ENCODE assay signal across 8 cellular contexts in the genomic region with DNA sequence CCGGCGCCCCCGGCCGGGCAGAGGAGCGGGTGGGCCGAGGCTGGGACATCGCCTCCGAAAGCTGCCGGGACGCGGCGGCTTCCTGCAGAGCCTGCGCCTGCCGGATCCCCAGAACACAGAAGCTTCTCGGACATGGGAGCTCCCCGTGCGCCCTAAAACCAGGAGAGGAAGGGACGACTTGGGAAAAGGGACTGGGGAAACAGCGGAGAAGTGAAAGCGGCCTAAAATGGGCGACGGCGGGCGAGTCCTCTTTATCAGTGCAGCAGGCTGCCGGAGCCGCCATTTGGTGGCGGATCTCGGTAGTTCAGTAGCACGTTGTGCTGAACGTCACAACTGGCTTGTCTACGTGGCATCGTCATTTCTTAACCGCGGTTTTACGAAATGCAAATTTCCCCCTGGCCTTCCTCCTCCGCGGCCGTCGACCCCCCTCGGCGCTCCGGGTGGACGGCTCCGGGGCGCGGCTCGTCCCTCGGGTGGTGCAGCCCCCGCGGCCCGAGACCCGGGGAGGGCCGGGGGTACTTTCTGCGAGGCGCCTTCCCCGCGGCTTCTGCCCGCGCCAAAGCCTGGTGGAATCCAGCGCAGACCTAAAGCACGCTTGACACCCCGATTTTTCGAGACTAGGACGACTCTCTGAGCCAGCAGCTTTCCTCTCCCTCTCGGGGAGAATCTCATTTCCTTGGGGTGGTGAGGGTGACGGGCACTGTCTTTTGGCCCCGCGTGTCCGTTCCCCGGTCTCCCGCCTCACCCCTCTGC. TPM values are rescaled to one million over a fixed set of nuclear protein-coding genes. Genes with fewer than 3 reads are reported as not detected.
DNase-seq lines count a peak whose midpoint lies in the region; ATAC-seq and TF ChIP-seq lines count a peak whose summit lies in the region.

No MANE protein-coding gene starts in this region.

- H4K20me1 ChIP-seq in fibroblast of lung (ENCODE audit: control insufficient read depth, extremely low read depth, insufficient read depth, low read length), result no peaks in the 10 kb centered on the region

- peaks cover 2 to 21% of the 10 kb centered on the region in 2 donors for H3K27me3 Mint-ChIP-seq in natural killer cell treated with Interleukin-12 subunit alpha and Interleukin-12 subunit beta and Interleukin-15 and Interleukin-18, amount 100 ng/mL, for 72 hours

- H3K4me1 Mint-ChIP-seq in natural killer cell treated with Interleukin-12 subunit alpha and Interleukin-12 subunit beta and Interleukin-15 and Interleukin-18, amount 100 ng/mL, for 72 hours (ENCODE audit: low read depth in 2 of 2), result peaks cover 25 to 46% of the 10 kb centered on the region in 2 donors

- TF ChIP-seq CTCF in fibroblast of lung (conservative IDR thresholded peaks at IDR 0.05 in 1 of 2, IDR thresholded peaks at IDR 0.05 in 1 of 2; ENCODE audit: low read depth in 1 of 2, low read length in 2 of 2) (no peak), upper lobe of left lung (IDR thresholded peaks at IDR 0.05) (peak in 4 of 6 experiments; percentile 28 to 73 (median 48))

- peaks cover 6% of the 10 kb centered on the region for H3K36me3 Mint-ChIP-seq in natural killer cell treated with Interleukin-12 subunit alpha and Interleukin-12 subunit beta and Interleukin-15 and Interleukin-18, amount 100 ng/mL, for 72 hours

- H3K4me2 ChIP-seq in fibroblast of lung (ENCODE audit: extremely low read depth, insufficient read depth, low read length), result peak overlapping the region; percentile 89

- H3K27me3 ChIP-seq in fibroblast of lung (ENCODE audit: control insufficient read depth, insufficient read depth, low read length) (peaks cover 48% of the 10 kb centered on the region), upper lobe of left lung (peaks cover 2 to 53% (median 40%) of the 10 kb centered on the region in 4 donors)

- H2AFZ ChIP-seq in fibroblast of lung (ENCODE audit: low read length), result peak overlapping the region; percentile 76

- peak overlapping the region; percentile 44 for H3K9ac ChIP-seq in fibroblast of lung (ENCODE audit: insufficient read depth, low read length)

- ATAC-seq in HG03280 (IDR thresholded peaks at IDR 0.05; ENCODE audit: unreplicated experiment) (peak; percentile 51), upper lobe of left lung (ENCODE audit: low FRiP score in 2 of 2) (peak; percentile 61 to 85), GM21367 (IDR thresholded peaks at IDR 0.05; ENCODE audit: unreplicated experiment) (no peak)
- peak; percentile 81 to 86 for ATAC-seq in natural killer cell treated with Interleukin-12 subunit alpha and Interleukin-12 subunit beta and Interleukin-15 and Interleukin-18, amount 100 ng/mL, for 72 hours

- H3K27ac ChIP-seq in fibroblast of lung (ENCODE audit: insufficient read depth, low read length), result no peak overlapping the region
- H3K27ac ChIP-seq in upper lobe of left lung, result no peak overlapping the region

- no peak for TF ChIP-seq EP300 in upper lobe of left lung (IDR thresholded peaks at IDR 0.05)

- H3K9me3 Mint-ChIP-seq in natural killer cell treated with Interleukin-12 subunit alpha and Interleukin-12 subunit beta and Interleukin-15 and Interleukin-18, amount 100 ng/mL, for 72 hours, result peaks cover 3% of the 10 kb centered on the region

- TF ChIP-seq POLR2A in GM18526 (IDR thresholded peaks at IDR 0.05; ENCODE audit: extremely low read depth, insufficient read length) (peak; percentile 46), upper lobe of left lung (IDR thresholded peaks at IDR 0.05) (peak in 1 of 4 donors; percentile 19)

- 4 to 5% methylated on average over 21 to 63 of the region's 71 CpGs for WGBS in upper lobe of left lung, 2 donors

- H3K79me2 ChIP-seq in fibroblast of lung (ENCODE audit: control insufficient read depth, insufficient read depth, low read length), result no peaks in the 10 kb centered on the region

- H3K27ac Mint-ChIP-seq in natural killer cell treated with Interleukin-12 subunit alpha and Interleukin-12 subunit beta and Interleukin-15 and Interleukin-18, amount 100 ng/mL, for 72 hours, result peak overlapping the region; percentile 54 to 88

- H3K9me3 ChIP-seq in fibroblast of lung (ENCODE audit: control insufficient read depth, insufficient read depth, low read depth, low read length), result no peaks in the 10 kb centered on the region
- peaks cover 0 to 6% (median 0%) of the 10 kb centered on the region in 4 donors for H3K9me3 ChIP-seq in upper lobe of left lung

- H3K4me1 ChIP-seq in fibroblast of lung (ENCODE audit: control insufficient read depth, extremely low read depth, insufficient read depth, low read length) (peaks cover 4% of the 10 kb centered on the region), upper lobe of left lung (peaks cover 33 to 46% (median 38%) of the 10 kb centered on the region in 4 donors)

- peak overlapping the region; percentile 36 to 52 (median 46) for H3K4me3 ChIP-seq in fibroblast of lung (replicated peaks in 1 of 4; ENCODE audit: control extremely low read depth in 1 of 4, insufficient read depth in 1 of 4, low read depth in 3 of 4, low read length in 4 of 4)
- peak overlapping the region; percentile 18 to 56 (median 44) for H3K4me3 ChIP-seq in upper lobe of left lung

- no peaks in the 10 kb centered on the region for H3K36me3 ChIP-seq in fibroblast of lung (ENCODE audit: control insufficient read depth, insufficient read depth, low read length)
- peaks cover 0 to under 1% (median 0%) of the 10 kb centered on the region in 4 donors for H3K36me3 ChIP-seq in upper lobe of left lung

- peak overlapping the region; percentile 80 for H3K4me3 Mint-ChIP-seq in natural killer cell treated with Interleukin-12 subunit alpha and Interleukin-12 subunit beta and Interleukin-15 and Interleukin-18, amount 100 ng/mL, for 72 hours

- peak; percentile 75 for DNase-seq in activated T-cell treated with anti-CD3 and anti-CD28 coated beads, Interleukin-2, amount 50 U/mL, for 1 hour
- DNase-seq in fibroblast of lung (ENCODE audit: low read depth in 2 of 2) (peak; percentile 58 to 62), upper lobe of left lung (peak; percentile 40 to 87), NCI-H1048 (lab: John Stamatoyannopoulos, UW) (no peak)
- peak; percentile 84 for DNase-seq in natural killer cell treated with Interleukin-12 subunit alpha and Interleukin-12 subunit beta and Interleukin-15 and Interleukin-18, amount 100 ng/mL, for 72 hours (ENCODE audit: low spot score)

RNA-seq across cellular contexts. Expression of a gene that starts 9.9 kb away (rescaled TPM):
- total RNA-seq in fibroblast of lung (under 0.01 TPM in 1 of 2 replicates, not detected in the other), upper lobe of left lung (10 to 100 TPM in 2 of 6 donors, 1 to 10 TPM in 3, under 1 TPM in 1; 0.74 to 44.1 (median 8.7) TPM)
- not detected in 2 replicates for polyA plus RNA-seq in fibroblast of lung
- not detected in 2 replicates for polyA plus RNA-seq in fibroblast of lung (2012)
- not detected in 2 replicates for polyA minus RNA-seq in fibroblast of lung (ENCODE audit: low replicate concordance)
- total RNA-seq in natural killer cell treated with Interleukin-12 subunit alpha and Interleukin-12 subunit beta and Interleukin-15 and Interleukin-18, amount 100 ng/mL, for 72 hours, result under 1 TPM; 0.28 to 0.29 TPM

RNA-seq across cellular contexts. Expression of a gene that starts 14.5 kb away (rescaled TPM):
- 41.6 and 53.2 TPM in 2 replicates for total RNA-seq in fibroblast of lung
- 30.6 and 44.3 TPM in 2 replicates for polyA plus RNA-seq in fibroblast of lung
- polyA plus RNA-seq in fibroblast of lung (2012), result 33.8 and 42.1 TPM in 2 replicates
- polyA minus RNA-seq in fibroblast of lung (ENCODE audit: low replicate concordance), result 22.7 and 28.6 TPM in 2 replicates
- total RNA-seq in natural killer cell treated with Interleukin-12 subunit alpha and Interleukin-12 subunit beta and Interleukin-15 and Interleukin-18, amount 100 ng/mL, for 72 hours, result 10 to 100 TPM; 38.2 to 44.9 TPM
- 10 to 100 TPM; 13.0 to 73.3 (median 41.5) TPM for total RNA-seq in upper lobe of left lung

RNA-seq across cellular contexts. Expression of a gene that starts 19.2 kb away (rescaled TPM):
- total RNA-seq in fibroblast of lung (42.3 and 54.2 TPM in 2 replicates), upper lobe of left lung (100 to 1,000 TPM in 1 of 6 donors, 10 to 100 TPM in 5; 11.0 to 312 (median 39.6) TPM)
- 39.0 and 39.6 TPM in 2 replicates for polyA plus RNA-seq in fibroblast of lung
- polyA plus RNA-seq in fibroblast of lung (2012), result 43.7 and 50.3 TPM in 2 replicates
- polyA minus RNA-seq in fibroblast of lung (ENCODE audit: low replicate concordance), result 4.7 TPM in 1 of 2 replicates, not detected in the other
- 10 to 100 TPM; 50.1 to 55.8 TPM for total RNA-seq in natural killer cell treated with Interleukin-12 subunit alpha and Interleukin-12 subunit beta and Interleukin-15 and Interleukin-18, amount 100 ng/mL, for 72 hours

Comparison
In these comparisons a context has a peak if more than half of its experiments do, and no peak if none do; other contexts are left out.
1. CTCF ChIP-seq: peak in upper lobe of left lung (4 of 6); none in fibroblast of lung (0 of 2).